ENCODE assay signal across 15 cellular contexts in the genomic region with DNA sequence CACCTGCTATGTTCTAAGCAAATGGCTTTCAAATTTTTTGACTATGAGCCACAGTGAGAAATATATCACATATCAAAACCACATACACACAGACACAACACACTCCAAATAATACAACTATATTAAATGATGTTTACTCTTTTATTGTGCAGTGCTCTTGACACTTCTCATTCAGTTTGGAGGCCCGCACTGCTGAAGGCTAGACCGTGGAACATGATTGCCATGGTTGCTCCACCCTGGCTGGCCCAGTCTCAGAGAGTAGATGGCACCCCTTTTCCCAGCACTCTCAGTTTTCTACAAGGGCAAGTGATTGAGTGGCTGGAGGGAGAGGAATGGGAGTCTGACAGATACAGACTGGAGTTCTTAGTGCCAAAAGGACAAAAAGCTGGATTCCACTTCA.
DNase-seq lines count a peak whose midpoint lies in the region; ATAC-seq and TF ChIP-seq lines count a peak whose summit lies in the region.
"Had no signal": no experiment of that assay in that cellular context is flagged by ENCODE, and none has a peak within 500 bp of the region (broad histone marks: within the 10 kb centered on the region; RNA-seq: fewer than 3 reads in every experiment).

No MANE protein-coding gene starts in this region.

- H3K27me3 ChIP-seq in dorsolateral prefrontal cortex: no peaks in the 10 kb centered on the region
- no peaks in the 10 kb centered on the region for H3K27me3 ChIP-seq in right lobe of liver

- no peak overlapping the region for H3K27ac Mint-ChIP-seq in activated CD4-positive, alpha-beta memory T cell treated with anti-CD3 and anti-CD28 coated beads, Interleukin-2, amount 10 ng/mL, durations not matched to agents 7 days and 5 days
- H3K27ac Mint-ChIP-seq: CD8-positive, alpha-beta memory T cell; HFFc6 had no signal

- no peak overlapping the region for H3K4me3 Mint-ChIP-seq in activated CD4-positive, alpha-beta memory T cell treated with anti-CD3 and anti-CD28 coated beads, Interleukin-2, amount 10 ng/mL, durations not matched to agents 7 days and 5 days
- H3K4me3 Mint-ChIP-seq: CD14-positive monocyte; CD8-positive, alpha-beta memory T cell; HFFc6 had no signal

- H3K36me3 Mint-ChIP-seq in activated CD4-positive, alpha-beta memory T cell treated with anti-CD3 and anti-CD28 coated beads, Interleukin-2, amount 10 ng/mL, durations not matched to agents 7 days and 5 days (ENCODE audit: low read depth): no peaks in the 10 kb centered on the region
- H3K36me3 Mint-ChIP-seq: CD14-positive monocyte; CD8-positive, alpha-beta memory T cell had no signal

- peaks cover 2% of the 10 kb centered on the region for H3K27me3 Mint-ChIP-seq in activated CD4-positive, alpha-beta memory T cell treated with anti-CD3 and anti-CD28 coated beads, Interleukin-2, amount 10 ng/mL, durations not matched to agents 7 days and 5 days

- DNase-seq in DMS153 treated with DMSO at 0.1 percent for 48 hours (lab: John Stamatoyannopoulos, UW; ENCODE audit: unreplicated experiment) (peak; percentile 27), DMS153 (lab: John Stamatoyannopoulos, UW) (no peak), LHCN-M2 (ENCODE audit: low read depth) (peak; percentile 4), NCI-H2107 (lab: John Stamatoyannopoulos, UW) (peak; percentile 22), dorsolateral prefrontal cortex (no peak), right lobe of liver (no peak)
- no peak for DNase-seq in activated CD4-positive, alpha-beta memory T cell treated with anti-CD3 and anti-CD28 coated beads, Interleukin-2, amount 10 ng/mL, durations not matched to agents 7 days and 5 days
- DNase-seq: CD8-positive, alpha-beta memory T cell; DND-41; GDM1; HCEC 1CT; HFFc6 had no signal

- H3K4me1 ChIP-seq in right lobe of liver: no peaks in the 10 kb centered on the region

- CTCF ChIA-PET in activated CD4-positive, alpha-beta memory T cell treated with anti-CD3 and anti-CD28 coated beads, Interleukin-2, amount 10 ng/mL, durations not matched to agents 7 days and 5 days (lab: Charles Lee): interaction anchor here (1.9 kb wide), 1 partner anchor 147 kb away, joined by 5 read pairs; no protein-coding TSS in a partner anchor

- H3K36me3 ChIP-seq in right lobe of liver: no peaks in the 10 kb centered on the region

- no peaks in the 10 kb centered on the region for H3K9me3 ChIP-seq in right lobe of liver

- H3K4me3 ChIP-seq in dorsolateral prefrontal cortex (no peak overlapping the region), right lobe of liver (no peak overlapping the region)

- POLR2A ChIA-PET in activated CD4-positive, alpha-beta memory T cell treated with anti-CD3 and anti-CD28 coated beads, Interleukin-2, amount 10 ng/mL, durations not matched to agents 7 days and 5 days (lab: Charles Lee): no interaction called here

- TF ChIP-seq POLR2A in right lobe of liver (IDR thresholded peaks at IDR 0.05): no peak

- TF ChIP-seq CTCF in dorsolateral prefrontal cortex (IDR thresholded peaks at IDR 0.05 in 54 of 56, conservative IDR thresholded peaks at IDR 0.05 in 2 of 56; ENCODE audit: low read depth in 1 of 56, partially characterized antibody in 56 of 56): no peak
- TF ChIP-seq CTCF in right lobe of liver (IDR thresholded peaks at IDR 0.05): no peak

- H3K4me1 Mint-ChIP-seq in activated CD4-positive, alpha-beta memory T cell treated with anti-CD3 and anti-CD28 coated beads, Interleukin-2, amount 10 ng/mL, durations not matched to agents 7 days and 5 days: no peaks in the 10 kb centered on the region
- H3K4me1 Mint-ChIP-seq: CD14-positive monocyte; CD8-positive, alpha-beta memory T cell had no signal

- H3K9me3 Mint-ChIP-seq in activated CD4-positive, alpha-beta memory T cell treated with anti-CD3 and anti-CD28 coated beads, Interleukin-2, amount 10 ng/mL, durations not matched to agents 7 days and 5 days: no peaks in the 10 kb centered on the region
- H3K9me3 Mint-ChIP-seq: CD8-positive, alpha-beta memory T cell; HFFc6 had no signal

- 92% methylated on average over 2 of the region's 2 CpGs for WGBS in right lobe of liver (ENCODE audit: insufficient coverage, low coverage, low lambda C conversion rate, missing lambda C conversion rate)

- ATAC-seq in right lobe of liver (no peak), HG03469 (IDR thresholded peaks at IDR 0.05; ENCODE audit: unreplicated experiment) (no peak)

- H3K27ac ChIP-seq in dorsolateral prefrontal cortex (peak overlapping the region in 33 of 59 donors; percentile 2 to 83 (median 55)), right lobe of liver (no peak overlapping the region)
- H3K27ac ChIP-seq: 22Rv1 had no signal

- intact Hi-C loops in dorsolateral prefrontal cortex (cut with DNase I): loop anchor here in 1 of 2 donors (10.0 kb wide), 1 partner anchor 143 kb away; no protein-coding TSS in a partner anchor
- intact Hi-C loops in right lobe of liver (cut with DNase I): loop anchor here in 1 of 2 donors (10.0 kb wide), 1 partner anchor 143 kb away; no protein-coding TSS in a partner anchor

Comparison
In these comparisons a context has a peak if more than half of its experiments do, and no peak if none do; other contexts are left out.
1. DNase-seq: peak in DMS153 treated with DMSO at 0.1 percent for 48 hours (single experiment), LHCN-M2 (single experiment) and NCI-H2107 (single experiment); none in DMS153 (single experiment), dorsolateral prefrontal cortex (0 of 10), activated CD4-positive, alpha-beta memory T cell treated with anti-CD3 and anti-CD28 coated beads, Interleukin-2, amount 10 ng/mL, durations not matched to agents 7 days and 5 days (single experiment) and right lobe of liver (0 of 3).
2. H3K27ac ChIP-seq: peak in dorsolateral prefrontal cortex (33 of 59); none in right lobe of liver (0 of 3).